Comparison of ENCODE assay signal across 20 cellular contexts in genomic region chr7:84614821-84615506, GRCh38.
A peak's percentile ranks its signal among the peaks of the same experiment; 100 is the strongest.
DNase-seq lines count a peak whose midpoint lies in the region; ATAC-seq and TF ChIP-seq lines count a peak whose summit lies in the region.
"Had no signal": no experiment of that assay in that cellular context is flagged by ENCODE, and none has a peak within 500 bp of the region (broad histone marks: within the 10 kb centered on the region; RNA-seq: fewer than 3 reads in every experiment).

No MANE protein-coding gene starts in this region.

- intact Hi-C loops in activated naive CD4-positive, alpha-beta T cell treated with anti-CD3 and anti-CD28 coated beads for 36 hours (cut with micrococcal nuclease) = no loop called here

- DNase-seq in COLO829 (ENCODE audit: low spot score) (peak; percentile 35), KBM-7 (peak; percentile 5), brain microvascular endothelial cell (peak; percentile 2), iris pigment epithelial cell (ENCODE audit: low read depth) (peak; percentile 19), COLO668 (lab: John Stamatoyannopoulos, UW; ENCODE audit: unreplicated experiment) (no peak), hepatic stellate cell (ENCODE audit: low spot score) (no peak)
- DNase-seq in activated naive CD4-positive, alpha-beta T cell treated with anti-CD3 and anti-CD28 coated beads for 36 hours = no peak
- DNase-seq: activated CD4-positive, alpha-beta T cell treated with anti-CD3 and anti-CD28 coated beads for 36 hours; activated naive CD8-positive, alpha-beta T cell treated with anti-CD3 and anti-CD28 coated beads for 36 hours; CD4-positive, alpha-beta memory T cell; naive thymus-derived CD4-positive, alpha-beta T cell; NCI-H146; NCI-H524 treated with DMSO at 0.1 percent for 48 hours; RPMI8226; stimulated activated CD4-positive, alpha-beta T cell treated with anti-CD3 and anti-CD28 coated beads, Interleukin-1b, Interleukin-23, amount 100 ng/mL, for 48 hours; stimulated activated CD8-positive, alpha-beta memory T cell treated with anti-CD3 and anti-CD28 coated beads, Interleukin-4, amount 100 ng/mL, for 48 hours had no signal

- in situ Hi-C loops in KBM-7 (cut with MboI; ENCODE audit: low pct_unique_long_range_greater_than_20kb, low sequenced_read_pairs) (no loop called here), brain microvascular endothelial cell (cut with HindIII; ENCODE audit: low pct_ligation_motif_present, low sequenced_read_pairs) (no loop called here)

- peak; percentile 21 for TF ChIP-seq CTCF in brain microvascular endothelial cell (IDR thresholded peaks at IDR 0.05; ENCODE audit: low read depth, low read length, missing control alignments)

- H3K4me3 ChIP-seq in brain microvascular endothelial cell (ENCODE audit: low read depth, low read length) = no peak overlapping the region
- H3K4me3 ChIP-seq: tibial nerve had no signal

- CTCF ChIA-PET in activated naive CD4-positive, alpha-beta T cell treated with anti-CD3 and anti-CD28 coated beads for 36 hours (lab: Charles Lee) = no interaction called here

- H3K36me3 Mint-ChIP-seq in activated naive CD4-positive, alpha-beta T cell treated with anti-CD3 and anti-CD28 coated beads for 36 hours (ENCODE audit: low read depth) = no peaks in the 10 kb centered on the region
- H3K36me3 Mint-ChIP-seq: activated naive CD8-positive, alpha-beta T cell treated with anti-CD3 and anti-CD28 coated beads for 36 hours; CD4-positive, alpha-beta memory T cell; naive thymus-derived CD4-positive, alpha-beta T cell had no signal

- no peak overlapping the region for H3K4me3 Mint-ChIP-seq in activated naive CD4-positive, alpha-beta T cell treated with anti-CD3 and anti-CD28 coated beads for 36 hours
- H3K4me3 Mint-ChIP-seq: activated CD4-positive, alpha-beta T cell treated with anti-CD3 and anti-CD28 coated beads for 36 hours; activated naive CD8-positive, alpha-beta T cell treated with anti-CD3 and anti-CD28 coated beads for 36 hours; CD4-positive, alpha-beta memory T cell; central memory CD8-positive, alpha-beta T cell; naive thymus-derived CD4-positive, alpha-beta T cell had no signal

- H3K27me3 ChIP-seq in brain microvascular endothelial cell (replicated peaks) = no peaks in the 10 kb centered on the region
- H3K27me3 ChIP-seq: tibial nerve had no signal

- no peaks in the 10 kb centered on the region for H3K36me3 ChIP-seq in brain microvascular endothelial cell (replicated peaks)
- H3K36me3 ChIP-seq: tibial nerve had no signal

- ATAC-seq in GM18907 (IDR thresholded peaks at IDR 0.05; ENCODE audit: unreplicated experiment) = no peak
- ATAC-seq: activated CD4-positive, alpha-beta T cell treated with anti-CD3 and anti-CD28 coated beads for 36 hours; HepG2; naive thymus-derived CD4-positive, alpha-beta T cell had no signal

- H3K9me3 Mint-ChIP-seq in activated naive CD4-positive, alpha-beta T cell treated with anti-CD3 and anti-CD28 coated beads for 36 hours = no peaks in the 10 kb centered on the region
- H3K9me3 Mint-ChIP-seq: activated naive CD8-positive, alpha-beta T cell treated with anti-CD3 and anti-CD28 coated beads for 36 hours had no signal

- H3K27me3 Mint-ChIP-seq in activated naive CD4-positive, alpha-beta T cell treated with anti-CD3 and anti-CD28 coated beads for 36 hours (ENCODE audit: low read depth) = peaks cover 2% of the 10 kb centered on the region
- H3K27me3 Mint-ChIP-seq: activated CD4-positive, alpha-beta T cell treated with anti-CD3 and anti-CD28 coated beads for 36 hours; activated naive CD8-positive, alpha-beta T cell treated with anti-CD3 and anti-CD28 coated beads for 36 hours; CD4-positive, alpha-beta memory T cell; central memory CD8-positive, alpha-beta T cell; naive thymus-derived CD4-positive, alpha-beta T cell had no signal

- no peak overlapping the region for H3K27ac ChIP-seq in brain microvascular endothelial cell
- H3K27ac ChIP-seq: tibial nerve had no signal

- no peak overlapping the region for H3K27ac Mint-ChIP-seq in activated naive CD4-positive, alpha-beta T cell treated with anti-CD3 and anti-CD28 coated beads for 36 hours
- H3K27ac Mint-ChIP-seq: activated CD4-positive, alpha-beta T cell treated with anti-CD3 and anti-CD28 coated beads for 36 hours; activated naive CD8-positive, alpha-beta T cell treated with anti-CD3 and anti-CD28 coated beads for 36 hours; CD4-positive, alpha-beta memory T cell; naive thymus-derived CD4-positive, alpha-beta T cell had no signal

- H3K4me1 Mint-ChIP-seq in activated naive CD4-positive, alpha-beta T cell treated with anti-CD3 and anti-CD28 coated beads for 36 hours (ENCODE audit: low read depth) = no peaks in the 10 kb centered on the region
- H3K4me1 Mint-ChIP-seq: activated CD4-positive, alpha-beta T cell treated with anti-CD3 and anti-CD28 coated beads for 36 hours; activated naive CD8-positive, alpha-beta T cell treated with anti-CD3 and anti-CD28 coated beads for 36 hours; CD4-positive, alpha-beta memory T cell; central memory CD8-positive, alpha-beta T cell; naive thymus-derived CD4-positive, alpha-beta T cell had no signal

Comparison
In these comparisons a context has a peak if more than half of its experiments do, and no peak if none do; other contexts are left out.
1. DNase-seq: peak in COLO829 (single experiment), KBM-7 (single experiment), brain microvascular endothelial cell (single experiment) and iris pigment epithelial cell (single experiment); none in COLO668 (single experiment), hepatic stellate cell (single experiment) and activated naive CD4-positive, alpha-beta T cell treated with anti-CD3 and anti-CD28 coated beads for 36 hours (single experiment).